In the genomic region with DNA sequence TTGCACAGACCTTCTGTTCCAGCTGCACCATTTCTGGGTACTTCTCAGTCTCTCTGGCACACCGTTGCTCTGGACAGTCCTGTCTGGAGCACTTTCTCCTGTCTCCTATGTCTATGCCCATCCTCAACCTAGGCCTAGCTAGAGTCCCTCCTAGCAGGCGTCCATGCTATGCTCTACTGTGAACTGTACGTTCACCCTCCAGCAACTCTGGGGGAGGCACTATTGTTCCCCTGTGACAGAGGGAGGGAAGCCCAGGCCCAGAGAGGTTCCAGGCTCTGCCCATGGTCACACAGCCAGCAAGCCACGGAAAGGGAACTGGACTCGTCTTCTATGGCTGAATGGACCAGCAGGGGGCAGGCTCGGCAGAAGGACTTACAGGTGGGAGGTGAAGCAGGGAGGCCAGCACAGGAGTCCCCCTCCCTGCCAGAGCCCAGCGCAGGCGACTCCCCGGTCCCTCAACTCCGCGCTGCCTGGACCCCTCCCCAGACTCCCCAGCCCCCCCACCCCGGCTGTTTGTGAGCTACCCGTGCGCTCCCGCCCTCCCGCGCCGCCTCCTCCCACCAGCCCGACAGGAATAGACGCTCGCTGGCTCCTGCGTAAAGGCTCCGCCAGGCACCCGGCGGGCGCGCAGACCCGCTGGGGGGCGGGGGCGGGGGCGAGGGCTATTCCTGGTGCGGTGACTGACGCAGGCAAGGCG, we compare ENCODE assay signal across 8 cellular contexts. TPM values are rescaled to one million over a fixed set of nuclear protein-coding genes. Genes with fewer than 3 reads are reported as not detected.
DNase-seq lines count a peak whose midpoint lies in the region; ATAC-seq, FAIRE-seq and TF ChIP-seq lines count a peak whose summit lies in the region.

No MANE protein-coding gene starts in this region.

- ATAC-seq in HG03045 (IDR thresholded peaks at IDR 0.05; ENCODE audit: unreplicated experiment) (no peak), GM19324 (IDR thresholded peaks at IDR 0.05; ENCODE audit: low FRiP score, unreplicated experiment) (no peak)

- in situ Hi-C loops in ACHN (cut with HindIII; ENCODE audit: low pct_ligation_motif_present, low pct_unique_long_range_greater_than_20kb, low sequenced_read_pairs), result no loop called here

- WGBS in ovary, 3 donors, result 4 to 6% (median 5%) methylated on average over 7 to 34 of the region's 34 CpGs

- peak; percentile 66 for DNase-seq in ACHN
- DNase-seq in GM18507 (ENCODE audit: extremely low spot score, insufficient read length, low read depth), result peak; percentile 29
- peak; percentile 93 for DNase-seq in NT2/D1 (ENCODE audit: low read depth, low spot score)
- peak; percentile 6 to 9 for DNase-seq in activated T-helper 1 cell treated with anti-CD3 and anti-CD28 coated beads, Interleukin-2, amount 50 U/mL, for 16 hours (ENCODE audit: low read depth in 1 of 2, low spot score in 1 of 2)
- DNase-seq in germinal center (ENCODE audit: low spot score), result peak; percentile 61
- peak in 4 of 5 donors; percentile 36 to 50 (median 45) for DNase-seq in ovary

- H3K4me1 ChIP-seq in NT2/D1 (ENCODE audit: insufficient read depth, insufficient read length) (peaks cover 47% of the 10 kb centered on the region), ovary (ENCODE audit: insufficient read depth) (peaks cover 7% of the 10 kb centered on the region)

- H3K4me3 ChIP-seq in NT2/D1 (ENCODE audit: insufficient read length, low read depth) (peak overlapping the region; percentile 33), ovary (no peak overlapping the region)

- no peak for TF ChIP-seq POLR2A in ovary (IDR thresholded peaks at IDR 0.05)

- H3K9me3 ChIP-seq in NT2/D1 (ENCODE audit: insufficient read depth, low read length) (no peaks in the 10 kb centered on the region), ovary (no peaks in the 10 kb centered on the region)

- FAIRE-seq in GM18507 (lab: Jason Lieb, UNC), result peak; percentile 54

- no peak for TF ChIP-seq EP300 in ovary (IDR thresholded peaks at IDR 0.05)

- H3K27ac ChIP-seq in ovary, result no peak overlapping the region

- peaks cover 44% of the 10 kb centered on the region for H3K27me3 ChIP-seq in NT2/D1 (ENCODE audit: insufficient read depth, insufficient read length)
- H3K27me3 ChIP-seq in ovary, result peaks cover 3% of the 10 kb centered on the region

- peak overlapping the region; percentile 69 for H3K9ac ChIP-seq in NT2/D1 (ENCODE audit: insufficient read length, low read depth)

- H3K36me3 ChIP-seq in NT2/D1 (ENCODE audit: insufficient read depth, insufficient read length, low read length) (no peaks in the 10 kb centered on the region), ovary (no peaks in the 10 kb centered on the region)

- no peak for TF ChIP-seq CTCF in ovary (IDR thresholded peaks at IDR 0.05)

- intact Hi-C loops in ovary (cut with DNase I), result loop anchor here in 1 of 4 donors (5.0 kb wide), 1 partner anchor 188 kb away; no protein-coding TSS in a partner anchor

RNA-seq across cellular contexts. Expression of a gene that starts 1.7 kb away (rescaled TPM):
- 1 to 10 TPM in 3 of 7 donors, under 1 TPM in 4; 0.36 to 4.5 (median 0.92) TPM for total RNA-seq in ovary
- polyA plus RNA-seq in ovary, result 1 to 10 TPM; 2.4 to 3.6 TPM

Comparison
In these comparisons a context has a peak if more than half of its experiments do, and no peak if none do; other contexts are left out.
1. DNase-seq: peak in every context shown above with its lines; median percentile 93 in NT2/D1; 66 in ACHN; 61 in germinal center; 45 in ovary; 29 in GM18507; 8 in activated T-helper 1 cell treated with anti-CD3 and anti-CD28 coated beads, Interleukin-2, amount 50 U/mL, for 16 hours.